10 cellular contexts compared by ENCODE assay signal in the genomic region with DNA sequence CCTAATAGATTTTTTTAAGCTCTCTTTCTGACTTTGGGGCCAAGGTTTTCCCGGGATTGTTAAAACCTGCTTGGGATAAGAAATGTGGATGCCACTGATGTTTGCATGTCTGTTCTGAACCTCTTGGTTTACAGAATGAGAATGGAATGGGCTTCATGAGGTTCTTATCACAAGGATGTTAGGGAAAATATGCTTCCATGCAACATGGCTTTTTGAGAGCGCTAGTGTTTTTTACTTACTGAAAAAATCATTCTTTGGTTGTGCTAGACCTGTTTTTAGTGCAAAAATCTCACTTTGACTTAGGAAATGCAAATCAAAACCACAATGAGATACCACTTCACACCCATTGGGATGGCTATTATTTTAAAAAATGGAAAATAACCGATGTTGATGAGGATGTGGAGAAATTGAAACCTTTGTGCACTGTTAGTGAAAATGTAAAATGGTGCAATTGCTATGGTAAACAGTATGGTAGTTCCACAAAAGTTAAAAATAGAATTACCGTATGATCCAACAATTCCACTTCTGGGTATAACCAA. TPM values are rescaled to one million over a fixed set of nuclear protein-coding genes. Genes with fewer than 3 reads are reported as not detected.
A peak's percentile ranks its signal among the peaks of the same experiment; 100 is the strongest.
DNase-seq lines count a peak whose midpoint lies in the region; ATAC-seq and TF ChIP-seq lines count a peak whose summit lies in the region.
"Had no signal": no experiment of that assay in that cellular context is flagged by ENCODE, and none has a peak within 500 bp of the region (broad histone marks: within the 10 kb centered on the region; RNA-seq: fewer than 3 reads in every experiment).

No MANE protein-coding gene starts in this region.

- H3K4me1 Mint-ChIP-seq in progenitor cell of endocrine pancreas (ENCODE audit: low read depth): peaks cover 30% of the 10 kb centered on the region

- H3K9me3 Mint-ChIP-seq in progenitor cell of endocrine pancreas (ENCODE audit: low read depth): no peaks in the 10 kb centered on the region

- H3K9me3 ChIP-seq in GM23248 (ENCODE audit: low read depth) (no peaks in the 10 kb centered on the region), RWPE2 (ENCODE audit: severe bottlenecking) (no peaks in the 10 kb centered on the region), muscle layer of duodenum (ENCODE audit: control insufficient read depth in 1 of 2, low read length in 2 of 2) (no peaks in the 10 kb centered on the region), HAP-1 (peaks cover 4% of the 10 kb centered on the region; the same call in 1 of the 2 replicates)

- no peak overlapping the region for H3K4me3 Mint-ChIP-seq in progenitor cell of endocrine pancreas (ENCODE audit: low read depth)

- H3K4me3 ChIP-seq in GM23248 (no peak overlapping the region), RWPE2 (ENCODE audit: severe bottlenecking) (no peak overlapping the region), muscle layer of duodenum (ENCODE audit: low read depth in 1 of 2, low read length in 2 of 2) (no peak overlapping the region), HAP-1 (no peak overlapping the region), coronary artery (no peak overlapping the region)
- H3K4me3 ChIP-seq: cardiac muscle cell had no signal

- peaks cover 74% of the 10 kb centered on the region for H3K79me2 ChIP-seq in GM23248 (ENCODE audit: insufficient read depth)

- no peak overlapping the region for H3K9ac ChIP-seq in GM23248

- intact Hi-C loops in sciatic nerve (cut with DNase I): no loop called here

- ATAC-seq in GM18907 (IDR thresholded peaks at IDR 0.05; ENCODE audit: unreplicated experiment): peak; percentile 23
- ATAC-seq in RWPE2 (ENCODE audit: low read depth): no peak
- ATAC-seq in sciatic nerve: no peak

- H3K36me3 Mint-ChIP-seq in progenitor cell of endocrine pancreas (ENCODE audit: insufficient read depth): peaks cover 36% of the 10 kb centered on the region

- DNase-seq in GM23248: no peak
- DNase-seq in RWPE2 (ENCODE audit: low spot score): no peak
- no peak for DNase-seq in progenitor cell of endocrine pancreas (ENCODE audit: low spot score, unreplicated experiment)
- no peak for DNase-seq in HAP-1 (ENCODE audit: low spot score in 2 of 2)
- DNase-seq in coronary artery (ENCODE audit: low spot score): no peak
- no peak for DNase-seq in sciatic nerve (ENCODE audit: low spot score)

- no peaks in the 10 kb centered on the region for H3K9me2 ChIP-seq in GM23248 (ENCODE audit: insufficient read depth)

- in situ Hi-C loops in GM23248 (cut with MboI) (no loop called here), HAP-1 (cut with MboI; ENCODE audit: low sequenced_read_pairs) (no loop called here)

- H4K20me1 ChIP-seq in GM23248 (ENCODE audit: insufficient read depth): no peaks in the 10 kb centered on the region

- peak overlapping the region; percentile 35 for H3K27ac ChIP-seq in GM23248
- peak overlapping the region; percentile 99 for H3K27ac ChIP-seq in RWPE2 (ENCODE audit: poor library complexity, severe bottlenecking)
- H3K27ac ChIP-seq in muscle layer of duodenum (ENCODE audit: low read length): peak overlapping the region; percentile 16
- H3K27ac ChIP-seq in coronary artery: peak overlapping the region in 1 of 2 donors; percentile 65
- H3K27ac ChIP-seq: cardiac muscle cell had no signal

- peaks cover 20% of the 10 kb centered on the region for H3K4me1 ChIP-seq in GM23248 (ENCODE audit: insufficient read depth)
- H3K4me1 ChIP-seq in RWPE2 (ENCODE audit: insufficient read depth, poor library complexity, severe bottlenecking): peaks cover 46% of the 10 kb centered on the region
- peaks cover 32 to 50% of the 10 kb centered on the region in 2 donors for H3K4me1 ChIP-seq in muscle layer of duodenum (ENCODE audit: control insufficient read depth in 1 of 2, insufficient read depth in 2 of 2, low read length in 2 of 2)
- H3K4me1 ChIP-seq in HAP-1: no peaks in the 10 kb centered on the region

- H3K27ac Mint-ChIP-seq in progenitor cell of endocrine pancreas: no peak overlapping the region

- TF ChIP-seq CTCF in RWPE2 (IDR thresholded peaks at IDR 0.05; ENCODE audit: poor library complexity, severe bottlenecking): no peak
- TF ChIP-seq CTCF in progenitor cell of endocrine pancreas (IDR thresholded peaks at IDR 0.05; ENCODE audit: unreplicated experiment): no peak
- TF ChIP-seq CTCF in coronary artery (IDR thresholded peaks at IDR 0.05): no peak

- H3K27me3 Mint-ChIP-seq in progenitor cell of endocrine pancreas: no peaks in the 10 kb centered on the region

- H3K4me2 ChIP-seq in GM23248 (ENCODE audit: unreplicated experiment): peak overlapping the region; percentile 6

- H3K36me3 ChIP-seq in GM23248 (ENCODE audit: low read depth) (no peaks in the 10 kb centered on the region), RWPE2 (ENCODE audit: low read depth) (peaks cover 54% of the 10 kb centered on the region), muscle layer of duodenum (ENCODE audit: control insufficient read depth in 1 of 2, insufficient read depth in 2 of 2, low read length in 2 of 2) (peaks cover 13 to 20% of the 10 kb centered on the region in 2 donors), HAP-1 (replicated peaks) (0 out of 2 replicates have a peak, but pooled peaks cover 5% of the 10 kb centered on the region)
- H3K36me3 ChIP-seq: cardiac muscle cell had no signal

- WGBS in GM23248 (ENCODE audit: low coverage in 1 of 2, low lambda C conversion rate in 2 of 2, missing lambda C conversion rate in 2 of 2), 2 experiments: 94 to 96% methylated on average over 4 of the region's 4 CpGs

- H2AFZ ChIP-seq in GM23248: no peak overlapping the region

- H3F3A ChIP-seq in GM23248 (ENCODE audit: insufficient read depth): peaks cover 30% of the 10 kb centered on the region

- H3K27me3 ChIP-seq in GM23248 (replicated peaks; ENCODE audit: insufficient read depth): no peaks in the 10 kb centered on the region
- no peaks in the 10 kb centered on the region for H3K27me3 ChIP-seq in RWPE2 (ENCODE audit: insufficient read depth, poor library complexity, severe bottlenecking)
- H3K27me3 ChIP-seq in muscle layer of duodenum (ENCODE audit: low read depth, low read length): no peaks in the 10 kb centered on the region
- no peaks in the 10 kb centered on the region for H3K27me3 ChIP-seq in HAP-1 (ENCODE audit: low read depth)
- H3K27me3 ChIP-seq: cardiac muscle cell had no signal

RNA-seq across cellular contexts. Expression of gene TSPAN14, which starts 38.8 kb away (rescaled TPM):
- 14.1 and 16.1 TPM in 2 replicates for total RNA-seq in GM23248 (2014; rRNA removed; shearing (Covaris generic))
- polyA plus RNA-seq in GM23248 (2016; fragmentation: Nextera tagmentation; extraction: Ambion mirVana): 22.9 and 23.7 TPM in 2 replicates
- 126 TPM in 2 replicates for total RNA-seq in progenitor cell of endocrine pancreas
- total RNA-seq in sciatic nerve: 103 TPM

RNA-seq across cellular contexts. Expression of gene SH2D4B, which starts 44.8 kb away (rescaled TPM):
- not detected in 2 replicates for total RNA-seq in GM23248 (2014; rRNA removed; shearing (Covaris generic))
- polyA plus RNA-seq in GM23248 (2016; fragmentation: Nextera tagmentation; extraction: Ambion mirVana): not detected in 2 replicates
- total RNA-seq in progenitor cell of endocrine pancreas: 0.11 and 0.12 TPM in 2 replicates
- 0.18 TPM for total RNA-seq in sciatic nerve
- total RNA-seq: cardiac muscle cell, kidney epithelial cell had no signal
- polyA plus RNA-seq: cardiac muscle cell had no signal
